Comparison of ENCODE assay signal across 1 cellular context in genomic region chr6:75210885-75211739, GRCh38.
A peak's percentile ranks its signal among the peaks of the same experiment; 100 is the strongest.
TF ChIP-seq lines count a peak whose summit lies in the region.

No MANE protein-coding gene starts in this region.

TF ChIP-seq in HEK293, 187 proteins besides CTCF, POLR2A, EP300 and RAD21 (continued from another document):
- TF ChIP-seq, protein P1, sequence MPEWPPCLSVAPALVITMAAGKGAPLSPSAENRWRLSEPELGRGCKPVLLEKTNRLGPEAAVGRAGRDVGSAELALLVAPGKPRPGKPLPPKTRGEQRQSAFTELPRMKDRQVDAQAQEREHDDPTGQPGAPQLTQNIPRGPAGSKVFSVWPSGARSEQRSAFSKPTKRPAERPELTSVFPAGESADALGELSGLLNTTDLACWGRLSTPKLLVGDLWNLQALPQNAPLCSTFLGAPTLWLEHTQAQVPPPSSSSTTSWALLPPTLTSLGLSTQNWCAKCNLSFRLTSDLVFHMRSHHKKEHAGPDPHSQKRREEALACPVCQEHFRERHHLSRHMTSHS (tag by site-specific recombination; IDR thresholded peaks at IDR 0.05): no peak
- TF ChIP-seq ZNF600 (tag by site-specific recombination; IDR thresholded peaks at IDR 0.05) (no peak), PRDM2 (tag by site-specific recombination; IDR thresholded peaks at IDR 0.05; ENCODE audit: borderline replicate concordance) (no peak), GLIS1 (tag by site-specific recombination; IDR thresholded peaks at IDR 0.05) (0 out of 2 replicates have a peak, but pooled peaks have one; percentile 13), ZBTB17 (tag by site-specific recombination; IDR thresholded peaks at IDR 0.05) (peak; percentile 86), ZNF362 (tag by site-specific recombination; IDR thresholded peaks at IDR 0.05) (peak; percentile 76), ZNF629 (tag by site-specific recombination; IDR thresholded peaks at IDR 0.05) (0 out of 2 replicates have a peak, but pooled peaks have one; percentile 15), ZNF837 (tag by site-specific recombination; IDR thresholded peaks at IDR 0.05) (no peak), ZNF2 (tag by site-specific recombination; IDR thresholded peaks at IDR 0.05) (0 out of 2 replicates have a peak, but pooled peaks have one; percentile 37), ZNF623 (tag by site-specific recombination; IDR thresholded peaks at IDR 0.05) (no peak), PRDM1 (tag by site-specific recombination; IDR thresholded peaks at IDR 0.05) (no peak), ZNF747 (tag by site-specific recombination; IDR thresholded peaks at IDR 0.05) (no peak)
- TF ChIP-seq, protein P2, sequence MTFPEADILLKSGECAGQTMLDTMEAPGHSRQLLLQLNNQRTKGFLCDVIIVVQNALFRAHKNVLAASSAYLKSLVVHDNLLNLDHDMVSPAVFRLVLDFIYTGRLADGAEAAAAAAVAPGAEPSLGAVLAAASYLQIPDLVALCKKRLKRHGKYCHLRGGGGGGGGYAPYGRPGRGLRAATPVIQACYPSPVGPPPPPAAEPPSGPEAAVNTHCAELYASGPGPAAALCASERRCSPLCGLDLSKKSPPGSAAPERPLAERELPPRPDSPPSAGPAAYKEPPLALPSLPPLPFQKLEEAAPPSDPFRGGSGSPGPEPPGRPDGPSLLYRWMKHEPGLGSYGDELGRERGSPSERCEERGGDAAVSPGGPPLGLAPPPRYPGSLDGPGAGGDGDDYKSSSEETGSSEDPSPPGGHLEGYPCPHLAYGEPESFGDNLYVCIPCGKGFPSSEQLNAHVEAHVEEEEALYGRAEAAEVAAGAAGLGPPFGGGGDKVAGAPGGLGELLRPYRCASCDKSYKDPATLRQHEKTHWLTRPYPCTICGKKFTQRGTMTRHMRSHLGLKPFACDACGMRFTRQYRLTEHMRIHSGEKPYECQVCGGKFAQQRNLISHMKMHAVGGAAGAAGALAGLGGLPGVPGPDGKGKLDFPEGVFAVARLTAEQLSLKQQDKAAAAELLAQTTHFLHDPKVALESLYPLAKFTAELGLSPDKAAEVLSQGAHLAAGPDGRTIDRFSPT (tag by site-specific recombination; IDR thresholded peaks at IDR 0.05): no peak
- TF ChIP-seq, protein P3, sequence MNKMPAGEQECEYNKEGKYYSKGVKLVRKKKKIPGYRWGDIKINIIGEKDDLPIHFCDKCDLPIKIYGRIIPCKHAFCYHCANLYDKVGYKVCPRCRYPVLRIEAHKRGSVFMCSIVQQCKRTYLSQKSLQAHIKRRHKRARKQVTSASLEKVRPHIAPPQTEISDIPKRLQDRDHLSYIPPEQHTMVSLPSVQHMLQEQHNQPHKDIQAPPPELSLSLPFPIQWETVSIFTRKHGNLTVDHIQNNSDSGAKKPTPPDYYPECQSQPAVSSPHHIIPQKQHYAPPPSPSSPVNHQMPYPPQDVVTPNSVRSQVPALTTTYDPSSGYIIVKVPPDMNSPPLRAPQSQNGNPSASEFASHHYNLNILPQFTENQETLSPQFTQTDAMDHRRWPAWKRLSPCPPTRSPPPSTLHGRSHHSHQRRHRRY (tag by site-specific recombination; IDR thresholded peaks at IDR 0.05): no peak
TF ChIP-seq in HEK293: peak in this region for 10.
